In genomic region chr3:129689036-129689435, GRCh38 we compare ENCODE assay signal across 13 cellular contexts.
DNase-seq lines count a peak whose midpoint lies in the region; ATAC-seq and TF ChIP-seq lines count a peak whose summit lies in the region.
"Had no signal": no experiment of that assay in that cellular context is flagged by ENCODE, and none has a peak within 500 bp of the region (broad histone marks: within the 10 kb centered on the region; RNA-seq: fewer than 3 reads in every experiment).

No MANE protein-coding gene starts in this region.

- H3K36me3 Mint-ChIP-seq in mesothelial cell of epicardium: no peaks in the 10 kb centered on the region
- H3K36me3 Mint-ChIP-seq in CD8-positive, alpha-beta T cell: no peaks in the 10 kb centered on the region
- no peaks in the 10 kb centered on the region for H3K36me3 Mint-ChIP-seq in CD4-positive, alpha-beta memory T cell

- intact Hi-C loops in CD8-positive, alpha-beta T cell (cut with DNase I, micrococcal nuclease): no loop called here
- intact Hi-C loops in CD4-positive, alpha-beta memory T cell (cut with micrococcal nuclease): no loop called here

- H3K4me1 Mint-ChIP-seq in mesothelial cell of epicardium: peaks cover 45% of the 10 kb centered on the region
- H3K4me1 Mint-ChIP-seq in CD8-positive, alpha-beta T cell (ENCODE audit: low read depth): peaks cover 8% of the 10 kb centered on the region
- H3K4me1 Mint-ChIP-seq in CD4-positive, alpha-beta memory T cell: peaks cover 6 to 17% (median 9%) of the 10 kb centered on the region in 4 donors

- peak overlapping the region; percentile 38; the same call in 1 of the 2 replicates for H3K9ac ChIP-seq in HUES64 (ENCODE audit: low read depth, low read length)

- no peaks in the 10 kb centered on the region for H3K9me3 ChIP-seq in HUES64 (ENCODE audit: insufficient read depth, low read depth, low read length)
- H3K9me3 ChIP-seq in CD8-positive, alpha-beta T cell (ENCODE audit: low read length): no peaks in the 10 kb centered on the region
- no peaks in the 10 kb centered on the region for H3K9me3 ChIP-seq in CD4-positive, alpha-beta memory T cell (ENCODE audit: control insufficient read depth in 1 of 2, low read length in 2 of 2)
- H3K9me3 ChIP-seq: colonic mucosa had no signal

- no peaks in the 10 kb centered on the region for H3K36me3 ChIP-seq in HUES64 (ENCODE audit: insufficient read depth, low read length)
- no peaks in the 10 kb centered on the region for H3K36me3 ChIP-seq in CD8-positive, alpha-beta T cell (ENCODE audit: insufficient read depth, low read length)
- H3K36me3 ChIP-seq in CD4-positive, alpha-beta memory T cell (ENCODE audit: insufficient read depth, low read length): no peaks in the 10 kb centered on the region
- H3K36me3 ChIP-seq: colonic mucosa had no signal

- WGBS in HUES64: 72% methylated on average over 3 of the region's 3 CpGs

- POLR2A ChIA-PET in CD8-positive, alpha-beta T cell (lab: Charles Lee): no interaction called here
- POLR2A ChIA-PET in CD4-positive, alpha-beta memory T cell (lab: Charles Lee; ENCODE audit: partially characterized antibody): no interaction called here

- H3K9me3 Mint-ChIP-seq in mesothelial cell of epicardium: no peaks in the 10 kb centered on the region
- no peaks in the 10 kb centered on the region for H3K9me3 Mint-ChIP-seq in CD8-positive, alpha-beta T cell
- no peaks in the 10 kb centered on the region for H3K9me3 Mint-ChIP-seq in CD4-positive, alpha-beta memory T cell
- H3K9me3 Mint-ChIP-seq: CD8-positive, alpha-beta memory T cell; stimulated activated naive CD8-positive, alpha-beta T cell treated with anti-CD3 and anti-CD28 coated beads, Interleukin-15, amount 100 ng/mL, for 72 hours had no signal

- peak overlapping the region; percentile 53 for H3K4me3 ChIP-seq in HUES64 (ENCODE audit: low read length)
- no peak overlapping the region for H3K4me3 ChIP-seq in CD8-positive, alpha-beta T cell (ENCODE audit: low read depth, low read length)
- H3K4me3 ChIP-seq in CD4-positive, alpha-beta memory T cell (ENCODE audit: low read length in 2 of 2): no peak overlapping the region
- H3K4me3 ChIP-seq: colonic mucosa had no signal

- no peak for TF ChIP-seq CTCF in mesothelial cell of epicardium (IDR thresholded peaks at IDR 0.05; ENCODE audit: unreplicated experiment)
- TF ChIP-seq CTCF in CD8-positive, alpha-beta T cell (IDR thresholded peaks at IDR 0.05): no peak

- H3K27me3 Mint-ChIP-seq in mesothelial cell of epicardium (ENCODE audit: low read depth): no peaks in the 10 kb centered on the region
- no peaks in the 10 kb centered on the region for H3K27me3 Mint-ChIP-seq in CD8-positive, alpha-beta T cell (ENCODE audit: low read depth)
- H3K27me3 Mint-ChIP-seq in CD4-positive, alpha-beta memory T cell: no peaks in the 10 kb centered on the region
- H3K27me3 Mint-ChIP-seq: activated naive CD8-positive, alpha-beta T cell; CD8-positive, alpha-beta memory T cell; stimulated activated naive CD8-positive, alpha-beta T cell treated with anti-CD3 and anti-CD28 coated beads, Interleukin-15, amount 100 ng/mL, for 72 hours had no signal

- CTCF ChIA-PET in CD8-positive, alpha-beta T cell (lab: Charles Lee): no interaction called here
- CTCF ChIA-PET in CD4-positive, alpha-beta memory T cell (lab: Charles Lee; ENCODE audit: partially characterized antibody): interaction anchor here (0.8 kb wide), 1 partner anchor 23 kb away, joined by 3 read pairs; no protein-coding TSS in a partner anchor

- no peak overlapping the region for H3K4me3 Mint-ChIP-seq in mesothelial cell of epicardium
- H3K4me3 Mint-ChIP-seq in CD8-positive, alpha-beta T cell: no peak overlapping the region
- H3K4me3 Mint-ChIP-seq in CD4-positive, alpha-beta memory T cell: no peak overlapping the region
- H3K4me3 Mint-ChIP-seq: activated naive CD8-positive, alpha-beta T cell; CD8-positive, alpha-beta memory T cell; stimulated activated naive CD8-positive, alpha-beta T cell treated with anti-CD3 and anti-CD28 coated beads, Interleukin-15, amount 100 ng/mL, for 72 hours had no signal

- H3K27ac Mint-ChIP-seq in mesothelial cell of epicardium: peak overlapping the region; percentile 26
- no peak overlapping the region for H3K27ac Mint-ChIP-seq in CD8-positive, alpha-beta T cell
- H3K27ac Mint-ChIP-seq in CD4-positive, alpha-beta memory T cell: peak overlapping the region in 1 of 7 donors; percentile 8
- H3K27ac Mint-ChIP-seq: activated naive CD8-positive, alpha-beta T cell; stimulated activated naive CD8-positive, alpha-beta T cell treated with anti-CD3 and anti-CD28 coated beads, Interleukin-15, amount 100 ng/mL, for 72 hours had no signal

- no peaks in the 10 kb centered on the region for H3K27me3 ChIP-seq in HUES64 (ENCODE audit: insufficient read depth, low read length)
- no peaks in the 10 kb centered on the region for H3K27me3 ChIP-seq in CD8-positive, alpha-beta T cell (ENCODE audit: insufficient read depth, low read length)
- no peaks in the 10 kb centered on the region for H3K27me3 ChIP-seq in CD4-positive, alpha-beta memory T cell (ENCODE audit: insufficient read depth, low read length)
- H3K27me3 ChIP-seq: colonic mucosa had no signal

- no peak for ATAC-seq in CD8-positive, alpha-beta T cell
- ATAC-seq in HG03442 (IDR thresholded peaks at IDR 0.05; ENCODE audit: unreplicated experiment): no peak
- ATAC-seq: stimulated activated naive CD8-positive, alpha-beta T cell treated with anti-CD3 and anti-CD28 coated beads, Interleukin-15, amount 100 ng/mL, for 72 hours had no signal

- H3K4me1 ChIP-seq in HUES64 (ENCODE audit: insufficient read depth, low read length): peaks cover 55% of the 10 kb centered on the region
- no peaks in the 10 kb centered on the region for H3K4me1 ChIP-seq in CD8-positive, alpha-beta T cell (ENCODE audit: insufficient read depth, low read length)
- H3K4me1 ChIP-seq in CD4-positive, alpha-beta memory T cell (ENCODE audit: insufficient read depth, low read length): no peaks in the 10 kb centered on the region
- H3K4me1 ChIP-seq: colonic mucosa had no signal

- DNase-seq in cerebellar cortex (ENCODE audit: low spot score): peak; percentile 31
- DNase-seq in mesothelial cell of epicardium (ENCODE audit: low spot score in 2 of 2, unreplicated experiment in 2 of 2): no peak
- DNase-seq in substantia nigra (lab: John Stamatoyannopoulos, UW): peak in 1 of 49 donors; percentile 6
- no peak for DNase-seq in CD8-positive, alpha-beta T cell
- DNase-seq in CD4-positive, alpha-beta memory T cell: no peak
- DNase-seq: activated CD8-positive, alpha-beta memory T cell treated with anti-CD3 and anti-CD28 coated beads, Interleukin-2, amount 50 U/mL, for 48 hours; CD8-positive, alpha-beta memory T cell; NCI-H2171 treated with DMSO at 0.1 percent for 48 hours; stimulated activated naive CD8-positive, alpha-beta T cell treated with anti-CD3 and anti-CD28 coated beads, Interleukin-15, amount 100 ng/mL, for 72 hours had no signal

- H3K27ac ChIP-seq in HUES64 (ENCODE audit: low read depth, low read length) (peak overlapping the region; percentile 88), substantia nigra (ENCODE audit: low read depth, low read length, poor library complexity, severe bottlenecking) (peak overlapping the region; percentile 86)
- no peak overlapping the region for H3K27ac ChIP-seq in CD8-positive, alpha-beta T cell (ENCODE audit: low read depth, low read length)
- no peak overlapping the region for H3K27ac ChIP-seq in CD4-positive, alpha-beta memory T cell (ENCODE audit: low read depth, low read length)
- H3K27ac ChIP-seq: colonic mucosa had no signal

Comparison
In these comparisons a context has a peak if more than half of its experiments do, and no peak if none do; other contexts are left out.
1. H3K27ac ChIP-seq: peak in HUES64 (single experiment) and substantia nigra (single experiment); none in CD8-positive, alpha-beta T cell (single experiment) and CD4-positive, alpha-beta memory T cell (single experiment).